2 cellular contexts compared by ENCODE assay signal in genomic region chr17:42155614-42156045, GRCh38.
A peak's percentile ranks its signal among the peaks of the same experiment; 100 is the strongest.
TF ChIP-seq lines count a peak whose summit lies in the region.

No MANE protein-coding gene starts in this region.

TF ChIP-seq in K562, 482 proteins besides CTCF, POLR2A, EP300 and RAD21:
- TF ChIP-seq ZKSCAN8 (CRISPR knock-in tag; IDR thresholded peaks at IDR 0.05) (no peak), ADNP (tag; IDR thresholded peaks at IDR 0.05) (0 out of 2 replicates have a peak, but pooled peaks have one; percentile 15)

TF ChIP-seq in GM12891, 5 proteins besides CTCF, POLR2A, EP300 and RAD21:
- TF ChIP-seq TAF1 (IDR thresholded peaks at IDR 0.05; ENCODE audit: low read depth, low read length) (no peak), PAX5 (IDR thresholded peaks at IDR 0.05; ENCODE audit: insufficient read depth, low read length, severe bottlenecking) (no peak), POLR2AphosphoS5 (IDR thresholded peaks at IDR 0.05; ENCODE audit: low read depth, low read length) (no peak), SPI1 (IDR thresholded peaks at IDR 0.05; ENCODE audit: low read depth, low read length) (no peak), POU2F2 (IDR thresholded peaks at IDR 0.05; ENCODE audit: low read depth, low read length) (no peak)
